Comparison of ENCODE assay signal across 28 cellular contexts in genomic region chr6:167759912-167760311, GRCh38.
"Had no signal": no experiment of that assay in that cellular context is flagged by ENCODE, and none has a peak within 500 bp of the region (broad histone marks: within the 10 kb centered on the region; RNA-seq: fewer than 3 reads in every experiment).

No MANE protein-coding gene starts in this region.

- H3K9me3 Mint-ChIP-seq: activated naive CD8-positive, alpha-beta T cell treated with anti-CD3 and anti-CD28 coated beads, Interleukin-2, amount 10 ng/mL, durations not matched to agents 7 days and 5 days; dendritic cell treated with granulocyte-macrophage colony-stimulating factor and Interleukin-4, amounts not matched to agents 40 ng/mL and 50 ng/mL, for 4 days; endodermal cell; nephron; T-helper 2 cell treated with Interferon-gamma antibody and Interleukin-4, amounts not matched to agents 5 μg/mL and 100 μg/mL, for 36 hours had no signal

- H3K4me3 Mint-ChIP-seq: activated naive CD8-positive, alpha-beta T cell treated with anti-CD3 and anti-CD28 coated beads, Interleukin-2, amount 10 ng/mL, durations not matched to agents 7 days and 5 days; dendritic cell treated with granulocyte-macrophage colony-stimulating factor and Interleukin-4, amounts not matched to agents 40 ng/mL and 50 ng/mL, for 4 days; endodermal cell; immature natural killer cell; nephron; T-helper 2 cell treated with Interferon-gamma antibody and Interleukin-4, amounts not matched to agents 5 μg/mL and 100 μg/mL, for 36 hours had no signal

- H3K9me3 ChIP-seq: ascending aorta, heart left ventricle, lower lobe of right lung, mucosa of descending colon, pancreas, testis, transverse colon, vagina had no signal

- H3K4me1 ChIP-seq: vagina had no signal

- H3K4me1 Mint-ChIP-seq: activated naive CD8-positive, alpha-beta T cell treated with anti-CD3 and anti-CD28 coated beads, Interleukin-2, amount 10 ng/mL, durations not matched to agents 7 days and 5 days; immature natural killer cell had no signal

- H3K36me3 ChIP-seq: ascending aorta, heart left ventricle, lower lobe of right lung, pancreas, transverse colon, vagina had no signal

- H3K27ac Mint-ChIP-seq: activated naive CD8-positive, alpha-beta T cell treated with anti-CD3 and anti-CD28 coated beads, Interleukin-2, amount 10 ng/mL, durations not matched to agents 7 days and 5 days; dendritic cell treated with granulocyte-macrophage colony-stimulating factor and Interleukin-4, amounts not matched to agents 40 ng/mL and 50 ng/mL, for 4 days; endodermal cell; T-helper 2 cell treated with Interferon-gamma antibody and Interleukin-4, amounts not matched to agents 5 μg/mL and 100 μg/mL, for 36 hours had no signal

- H3K27ac ChIP-seq: ascending aorta, heart left ventricle, lower lobe of right lung, pancreas, transverse colon, vagina had no signal

- H3K36me3 Mint-ChIP-seq: activated naive CD8-positive, alpha-beta T cell treated with anti-CD3 and anti-CD28 coated beads, Interleukin-2, amount 10 ng/mL, durations not matched to agents 7 days and 5 days; immature natural killer cell had no signal

- H3K27me3 ChIP-seq: ascending aorta, heart left ventricle, pancreas, testis, transverse colon, vagina had no signal

- H3K4me3 ChIP-seq: ascending aorta, heart left ventricle, lower lobe of right lung, mucosa of descending colon, pancreas, testis, transverse colon, vagina had no signal

- H3K27me3 Mint-ChIP-seq: activated naive CD8-positive, alpha-beta T cell treated with anti-CD3 and anti-CD28 coated beads, Interleukin-2, amount 10 ng/mL, durations not matched to agents 7 days and 5 days; dendritic cell treated with granulocyte-macrophage colony-stimulating factor and Interleukin-4, amounts not matched to agents 40 ng/mL and 50 ng/mL, for 4 days had no signal

- DNase-seq: activated CD4-positive, alpha-beta T cell treated with anti-CD3 and anti-CD28 coated beads for 4 hours; activated CD4-positive, alpha-beta T cell treated with anti-CD3 and anti-CD28 coated beads, Interleukin-2, amount 50 U/mL, for 4 hours; activated CD8-positive, alpha-beta memory T cell treated with anti-CD3 and anti-CD28 coated beads for 24 hours; activated effector memory CD4-positive, alpha-beta T cell treated with Interleukin-2 at 50 U/mL for 16 hours; activated naive CD4-positive, alpha-beta T cell treated with Interleukin-2 at 50 U/mL for 16 hours; activated naive CD8-positive, alpha-beta T cell treated with anti-CD3 and anti-CD28 coated beads, Interleukin-2, amount 10 ng/mL, durations not matched to agents 7 days and 5 days; central memory CD4-positive, alpha-beta T cell; endodermal cell; foreskin fibroblast; hypothalamus; immature natural killer cell; lower lobe of right lung; mesendoderm; mucosa of descending colon; pancreas; right cardiac atrium; stimulated activated CD4-positive, alpha-beta T cell treated with anti-CD3 and anti-CD28 coated beads, Interleukin-12 subunit alpha, Interleukin-12 subunit beta, amount 100 ng/mL, for 4 hours; stimulated activated CD4-positive, alpha-beta T cell treated with anti-CD3 and anti-CD28 coated beads, Interleukin-4, amount 100 ng/mL, for 1 hour; stimulated activated naive CD8-positive, alpha-beta T cell treated with anti-CD3 and anti-CD28 coated beads, Interleukin-15, Interleukin-2, amounts not matched to agents 100 U/mL and 50 U/mL, for 24 hours; T-helper 1 cell; testis; transverse colon had no signal
